Comparison of ENCODE assay signal across 11 cellular contexts in genomic region chr14:99595034-99595433, GRCh38. TPM values are rescaled to one million over a fixed set of nuclear protein-coding genes. Genes with fewer than 3 reads are reported as not detected.
A peak's percentile ranks its signal among the peaks of the same experiment; 100 is the strongest.
DNase-seq lines count a peak whose midpoint lies in the region; ATAC-seq, FAIRE-seq and TF ChIP-seq lines count a peak whose summit lies in the region.
"Had no signal": no experiment of that assay in that cellular context is flagged by ENCODE, and none has a peak within 500 bp of the region (broad histone marks: within the 10 kb centered on the region; RNA-seq: fewer than 3 reads in every experiment).

No MANE protein-coding gene starts in this region.

- H3K27ac ChIP-seq in pancreas: no peak overlapping the region
- no peak overlapping the region for H3K27ac ChIP-seq in GM23248
- H3K27ac ChIP-seq: cardiac muscle cell had no signal

- in situ Hi-C loops in GM23248 (cut with MboI): no loop called here

- intact Hi-C loops in Right ventricle myocardium superior (cut with DNase I) (no loop called here), pancreas (cut with DNase I) (loop anchor here in 1 of 3 donors (5.0 kb wide), 1 partner anchor 33 kb away; no protein-coding TSS in a partner anchor)

- H2AFZ ChIP-seq in GM23248: no peak overlapping the region
- H2AFZ ChIP-seq: parathyroid adenoma had no signal

- H3K9me2 ChIP-seq in GM23248 (ENCODE audit: insufficient read depth): no peaks in the 10 kb centered on the region

- H3K4me3 ChIP-seq in pancreas (no peak overlapping the region), GM23248 (no peak overlapping the region)
- H3K4me3 ChIP-seq: cardiac muscle cell had no signal

- no peaks in the 10 kb centered on the region for H3K36me3 ChIP-seq in pancreas
- H3K36me3 ChIP-seq in GM23248 (ENCODE audit: low read depth): no peaks in the 10 kb centered on the region
- H3K36me3 ChIP-seq: cardiac muscle cell had no signal

- no peak for FAIRE-seq in pancreas (lab: Jason Lieb, UNC)

- no peaks in the 10 kb centered on the region for H3K9me3 ChIP-seq in pancreas
- H3K9me3 ChIP-seq in GM23248 (ENCODE audit: low read depth): no peaks in the 10 kb centered on the region

- H3K4me1 ChIP-seq in pancreas (peaks cover 27 to 41% (median 30%) of the 10 kb centered on the region in 3 donors), GM23248 (ENCODE audit: insufficient read depth) (0 out of 2 replicates have a peak, but pooled peaks cover 6% of the 10 kb centered on the region)

- WGBS in pancreas, 2 donors: 81 to 86% methylated on average over 9 of the region's 9 CpGs
- 71 to 78% methylated on average over 9 of the region's 9 CpGs for WGBS in GM23248 (ENCODE audit: low coverage in 1 of 2, low lambda C conversion rate in 2 of 2, missing lambda C conversion rate in 2 of 2), 2 experiments

- H3F3A ChIP-seq in GM23248 (ENCODE audit: insufficient read depth): no peaks in the 10 kb centered on the region

- H3K79me2 ChIP-seq in GM23248 (ENCODE audit: insufficient read depth): peaks cover 8% of the 10 kb centered on the region; the same call in 1 of the 2 replicates

- H3K9ac ChIP-seq in GM23248: no peak overlapping the region
- H3K9ac ChIP-seq: parathyroid adenoma had no signal

- no peak for TF ChIP-seq CTCF in pancreas (IDR thresholded peaks at IDR 0.05)

- DNase-seq in stimulated activated CD4-positive, alpha-beta T cell treated with anti-CD3 and anti-CD28 coated beads, Interleukin-12 subunit alpha, Interleukin-12 subunit beta, amount 100 ng/mL, for 4 hours: peak; percentile 19
- DNase-seq in Right ventricle myocardium superior (no peak), NCI-H2107 (lab: John Stamatoyannopoulos, UW) (no peak), pancreas (no peak), GM23248 (no peak)

- H3K27me3 ChIP-seq in pancreas (no peaks in the 10 kb centered on the region), GM23248 (replicated peaks; ENCODE audit: insufficient read depth) (no peaks in the 10 kb centered on the region)
- H3K27me3 ChIP-seq: cardiac muscle cell had no signal

- H4K20me1 ChIP-seq in GM23248 (ENCODE audit: insufficient read depth): no peaks in the 10 kb centered on the region

- no peak overlapping the region for H3K4me2 ChIP-seq in GM23248 (ENCODE audit: unreplicated experiment)

- ATAC-seq in GM18907 (IDR thresholded peaks at IDR 0.05; ENCODE audit: unreplicated experiment) (peak; percentile 94), HG02938 (IDR thresholded peaks at IDR 0.05; ENCODE audit: unreplicated experiment) (peak; percentile 96), Right ventricle myocardium superior (ENCODE audit: poor library complexity) (no peak), pancreas (no peak)
- ATAC-seq in activated CD4-positive, CD25-positive, alpha-beta regulatory T cell treated with anti-CD3 and anti-CD28 coated beads, Interleukin-2, amount 50 U/mL, for 24 hours: peak; percentile 92

RNA-seq across cellular contexts. Expression of gene CCDC85C, which starts 9.0 kb away (rescaled TPM):
- total RNA-seq in Right ventricle myocardium superior: 46.6 TPM
- total RNA-seq in pancreas: 10 to 100 TPM; 14.4 to 22.2 (median 17.6) TPM
- polyA plus RNA-seq in pancreas: 10 to 100 TPM in 1 of 2 donors, 1 to 10 TPM in 1; 9.5 to 19.5 TPM
- total RNA-seq in GM23248 (2014; rRNA removed; shearing (Covaris generic)): 9.0 and 11.0 TPM in 2 replicates
- 0.68 and 1.1 TPM in 2 replicates for polyA plus RNA-seq in GM23248 (2016; fragmentation: Nextera tagmentation; extraction: Ambion mirVana)

RNA-seq across cellular contexts. Expression of gene HHIPL1, which starts 49.9 kb away (rescaled TPM):
- 1.6 TPM for total RNA-seq in Right ventricle myocardium superior
- 1 to 10 TPM in 1 of 6 donors, under 1 TPM in 5; 0.13 to 1.2 (median 0.29) TPM for total RNA-seq in pancreas
- polyA plus RNA-seq in pancreas: under 1 TPM; 0.09 to 0.23 TPM
- 11.3 and 19.2 TPM in 2 replicates for total RNA-seq in GM23248 (2014; rRNA removed; shearing (Covaris generic))
- 5.8 and 6.5 TPM in 2 replicates for polyA plus RNA-seq in GM23248 (2016; fragmentation: Nextera tagmentation; extraction: Ambion mirVana)
- total RNA-seq: HT1080 had no signal

Comparison
In these comparisons a context has a peak if more than half of its experiments do, and no peak if none do; other contexts are left out.
1. ATAC-seq: peak in GM18907 (single experiment), HG02938 (single experiment) and activated CD4-positive, CD25-positive, alpha-beta regulatory T cell treated with anti-CD3 and anti-CD28 coated beads, Interleukin-2, amount 50 U/mL, for 24 hours (2 of 2); none in Right ventricle myocardium superior (single experiment) and pancreas (0 of 4).